Comparison of ENCODE assay signal across 1 cellular context in genomic region chr1:23370744-23371710, GRCh38.
TF ChIP-seq lines count a peak whose summit lies in the region.

No MANE protein-coding gene starts in this region.

TF ChIP-seq in HepG2, 621 proteins besides CTCF, POLR2A, EP300 and RAD21:
- TF ChIP-seq HNRNPH1 (optimal IDR thresholded peaks at IDR 0.05; ENCODE audit: low read depth, low read length): no peak
- peak; percentile 66; the same call in 1 of the 2 replicates for TF ChIP-seq ZKSCAN1 (IDR thresholded peaks at IDR 0.05; ENCODE audit: low read length)
- no peak for TF ChIP-seq FOXA1 (IDR thresholded peaks at IDR 0.05)
- TF ChIP-seq FOXA1 (CRISPR knock-in tag; IDR thresholded peaks at IDR 0.05): no peak
- TF ChIP-seq POGK (CRISPR knock-in tag; conservative IDR thresholded peaks at IDR 0.05): no peak
- TF ChIP-seq TBX3 (IDR thresholded peaks at IDR 0.05; ENCODE audit: borderline replicate concordance): no peak
